In genomic region chr3:66407281-66408218, GRCh38 we compare ENCODE assay signal across 8 cellular contexts.
DNase-seq lines count a peak whose midpoint lies in the region; ATAC-seq and TF ChIP-seq lines count a peak whose summit lies in the region.

No MANE protein-coding gene starts in this region.

- H3K27ac ChIP-seq in cingulate gyrus (ENCODE audit: low read depth, low read length) (peak overlapping the region; percentile 49), lower lobe of right lung (no peak overlapping the region)

- H3K36me3 ChIP-seq in lower lobe of right lung, result peaks cover 74% of the 10 kb centered on the region

- ATAC-seq in GM19463 (IDR thresholded peaks at IDR 0.05; ENCODE audit: unreplicated experiment), result peak; percentile 87
- ATAC-seq in lower lobe of right lung, result peak; percentile 82 to 87

- no peaks in the 10 kb centered on the region for H3K4me1 ChIP-seq in lower lobe of right lung

- peak; percentile 91 for DNase-seq in D341Med (ENCODE audit: low spot score)
- DNase-seq in HuH-7 (ENCODE audit: low spot score), result peak; percentile 74
- DNase-seq in activated CD4-positive, alpha-beta T cell treated with anti-CD3 and anti-CD28 coated beads for 48 hours, result peak; percentile 84
- peak; percentile 75 for DNase-seq in lower lobe of right lung
- DNase-seq in stimulated activated CD8-positive, alpha-beta memory T cell treated with anti-CD3 and anti-CD28 coated beads, Interleukin-15, amount 100 ng/mL, for 24 hours (ENCODE audit: low read depth), result peak; percentile 43
- DNase-seq in GOT3 (lab: John Stamatoyannopoulos, UW), result no peak

- H3K4me3 ChIP-seq in lower lobe of right lung, result no peak overlapping the region

- peak; percentile 94 for TF ChIP-seq CTCF in lower lobe of right lung (IDR thresholded peaks at IDR 0.05)

- H3K27me3 ChIP-seq in lower lobe of right lung (ENCODE audit: low read depth), result no peaks in the 10 kb centered on the region

- no peaks in the 10 kb centered on the region for H3K9me3 ChIP-seq in lower lobe of right lung

- intact Hi-C loops in lower lobe of right lung (cut with DNase I), result loop anchor here (10.0 kb wide), 1 partner anchor 407 kb away; no protein-coding TSS in a partner anchor
